ENCODE assay signal across 1 cellular context in the genomic region with DNA sequence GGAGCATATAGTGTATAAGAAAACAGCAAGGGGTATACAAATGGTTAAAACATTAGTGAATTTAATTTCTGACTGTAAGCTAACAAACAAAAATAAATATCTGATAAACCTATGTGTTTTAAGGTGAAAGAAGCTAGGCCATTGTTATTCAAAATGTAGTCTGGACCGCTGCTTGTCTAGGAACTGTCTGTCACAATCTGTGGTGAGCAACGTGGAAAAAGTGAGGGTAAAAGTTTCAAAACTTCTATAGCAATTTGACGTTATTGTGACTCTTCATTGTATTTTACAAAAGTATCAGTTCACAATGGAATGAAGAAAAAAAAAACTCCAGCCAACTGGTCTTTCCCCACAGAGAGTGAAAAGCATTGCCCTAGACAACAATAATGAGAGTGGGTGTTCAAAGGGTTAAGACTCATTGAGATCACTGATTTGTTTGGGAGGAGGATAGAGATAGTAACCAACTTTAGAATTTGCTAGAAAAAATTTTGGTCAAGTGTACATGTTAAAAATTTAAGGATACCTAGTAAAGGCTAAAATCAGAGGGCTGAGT.
TF ChIP-seq lines count a peak whose summit lies in the region.

No MANE protein-coding gene starts in this region.

TF ChIP-seq in GM23338, 12 proteins besides CTCF, POLR2A, EP300 and RAD21:
- no peak for TF ChIP-seq JUNB (IDR thresholded peaks at IDR 0.05; ENCODE audit: unreplicated experiment)
- TF ChIP-seq, protein P1, sequence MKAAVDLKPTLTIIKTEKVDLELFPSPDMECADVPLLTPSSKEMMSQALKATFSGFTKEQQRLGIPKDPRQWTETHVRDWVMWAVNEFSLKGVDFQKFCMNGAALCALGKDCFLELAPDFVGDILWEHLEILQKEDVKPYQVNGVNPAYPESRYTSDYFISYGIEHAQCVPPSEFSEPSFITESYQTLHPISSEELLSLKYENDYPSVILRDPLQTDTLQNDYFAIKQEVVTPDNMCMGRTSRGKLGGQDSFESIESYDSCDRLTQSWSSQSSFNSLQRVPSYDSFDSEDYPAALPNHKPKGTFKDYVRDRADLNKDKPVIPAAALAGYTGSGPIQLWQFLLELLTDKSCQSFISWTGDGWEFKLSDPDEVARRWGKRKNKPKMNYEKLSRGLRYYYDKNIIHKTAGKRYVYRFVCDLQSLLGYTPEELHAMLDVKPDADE (IDR thresholded peaks at IDR 0.05): no peak
